ENCODE assay signal across 29 cellular contexts in genomic region chr2:62330959-62331358, GRCh38.
"Had no signal": no experiment of that assay in that cellular context is flagged by ENCODE, and none has a peak within 500 bp of the region (broad histone marks: within the 10 kb centered on the region; RNA-seq: fewer than 3 reads in every experiment).

No MANE protein-coding gene starts in this region.

- H3K36me3 Mint-ChIP-seq: activated naive CD4-positive, alpha-beta T cell treated with anti-CD3 and anti-CD28 coated beads, Interleukin-2, amount 50 U/mL, for 24 hours had no signal

- H3K4me1 Mint-ChIP-seq: activated CD4-positive, alpha-beta T cell treated with anti-CD3 and anti-CD28 coated beads for 36 hours; activated naive CD4-positive, alpha-beta T cell treated with anti-CD3 and anti-CD28 coated beads, Interleukin-2, amount 50 U/mL, for 24 hours had no signal

- H3K27ac Mint-ChIP-seq: activated CD4-positive, alpha-beta T cell treated with anti-CD3 and anti-CD28 coated beads for 36 hours; activated CD4-positive, alpha-beta T cell treated with anti-CD3 and anti-CD28 coated beads, Interleukin-2, amount 10 ng/mL, durations not matched to agents 7 days and 5 days; activated CD8-positive, alpha-beta T cell treated with anti-CD3 and anti-CD28 coated beads, Interleukin-2, amount 10 ng/mL, durations not matched to agents 7 days and 5 days; activated T-cell treated with anti-CD3 and anti-CD28 coated beads, Interleukin-2, amount 50 U/mL, for 24 hours; activated T-helper 2 cell treated with anti-CD3 and anti-CD28 coated beads, Interferon-gamma antibody, Interleukin-2, Interleukin-4, amounts not matched to agents 10 μg/mL and 5 μg/mL and 100 μg/mL, durations not matched to agents 14 hours and 24 hours and 36 hours; WTC11 had no signal

- ATAC-seq: activated CD4-positive, alpha-beta T cell treated with anti-CD3 and anti-CD28 coated beads for 36 hours; activated CD4-positive, CD25-positive, alpha-beta regulatory T cell treated with anti-CD3 and anti-CD28 coated beads, Interleukin-2, amount 50 U/mL, for 24 hours; activated CD8-positive, alpha-beta T cell treated with anti-CD3 and anti-CD28 coated beads, Interleukin-2, amount 10 ng/mL, durations not matched to agents 7 days and 5 days; WTC11 had no signal

- H3K36me3 ChIP-seq: ascending aorta, cardiac muscle cell had no signal

- H3K9me3 Mint-ChIP-seq: activated naive CD4-positive, alpha-beta T cell treated with anti-CD3 and anti-CD28 coated beads, Interleukin-2, amount 50 U/mL, for 24 hours; central memory CD8-positive, alpha-beta T cell had no signal

- H3K4me1 ChIP-seq: ascending aorta had no signal

- H3K4me3 Mint-ChIP-seq: activated CD4-positive, alpha-beta T cell treated with anti-CD3 and anti-CD28 coated beads for 36 hours; activated CD4-positive, alpha-beta T cell treated with anti-CD3 and anti-CD28 coated beads, Interleukin-2, amount 10 ng/mL, durations not matched to agents 7 days and 5 days; activated CD8-positive, alpha-beta T cell treated with anti-CD3 and anti-CD28 coated beads, Interleukin-2, amount 10 ng/mL, durations not matched to agents 7 days and 5 days; activated naive CD4-positive, alpha-beta T cell treated with anti-CD3 and anti-CD28 coated beads, Interleukin-2, amount 50 U/mL, for 24 hours; activated naive CD8-positive, alpha-beta T cell treated with anti-CD3 and anti-CD28 coated beads, Interleukin-2, amount 10 ng/mL, durations not matched to agents 7 days and 5 days; activated T-cell treated with anti-CD3 and anti-CD28 coated beads, Interleukin-2, amount 50 U/mL, for 24 hours; WTC11 had no signal

- H3K27ac ChIP-seq: ascending aorta, cardiac muscle cell, KMS-11 had no signal

- H3K27me3 Mint-ChIP-seq: activated CD4-positive, alpha-beta T cell treated with anti-CD3 and anti-CD28 coated beads for 36 hours; activated CD4-positive, alpha-beta T cell treated with anti-CD3 and anti-CD28 coated beads, Interleukin-2, amount 10 ng/mL, durations not matched to agents 7 days and 5 days; activated naive CD4-positive, alpha-beta T cell treated with anti-CD3 and anti-CD28 coated beads, Interleukin-2, amount 50 U/mL, for 24 hours; activated naive CD8-positive, alpha-beta T cell treated with anti-CD3 and anti-CD28 coated beads, Interleukin-2, amount 10 ng/mL, durations not matched to agents 7 days and 5 days; activated T-cell treated with anti-CD3 and anti-CD28 coated beads, Interleukin-2, amount 50 U/mL, for 24 hours; central memory CD8-positive, alpha-beta T cell had no signal

- H3K4me2 ChIP-seq: KMS-11 had no signal

- DNase-seq: activated CD4-positive, alpha-beta T cell treated with anti-CD3 and anti-CD28 coated beads for 36 hours; activated CD4-positive, alpha-beta T cell treated with anti-CD3 and anti-CD28 coated beads, Interleukin-2, amount 10 ng/mL, durations not matched to agents 7 days and 5 days; activated CD4-positive, alpha-beta T cell treated with anti-CD3 and anti-CD28 coated beads, Interleukin-2, amount 50 U/mL, for 48 hours; activated CD8-positive, alpha-beta T cell treated with anti-CD3 and anti-CD28 coated beads, Interleukin-2, amount 10 ng/mL, durations not matched to agents 7 days and 5 days; activated gamma-delta T cell; activated naive CD4-positive, alpha-beta T cell treated with Interleukin-2 at 50 U/mL for 16 hours; activated naive CD8-positive, alpha-beta T cell treated with anti-CD3 and anti-CD28 coated beads, Interleukin-2, amount 10 ng/mL, durations not matched to agents 7 days and 5 days; activated T-cell treated with anti-CD3 and anti-CD28 coated beads, Interleukin-2, amount 50 U/mL, for 24 hours; amygdala; NCI-H1105; NCI-H1417 treated with DMSO at 0.1 percent for 48 hours; NCI-H187 treated with DMSO at 0.1 percent for 48 hours; NCI-H2081 treated with DMSO at 0.1 percent for 48 hours; NCI-H226; NCI-H446 treated with DMSO at 0.1 percent for 48 hours; NCI-H69; NK-92 treated with Interleukin-12 subunit alpha and Interleukin-12 subunit beta, amount 100 ng/mL, for 24 hours; Right ventricle myocardium superior; SW 1271; T-helper 1 cell; T1000 had no signal

- H3K27me3 ChIP-seq: ascending aorta, cardiac muscle cell had no signal

- H3K9ac ChIP-seq: KMS-11 had no signal

- H3K4me3 ChIP-seq: ascending aorta, cardiac muscle cell had no signal
